28 cellular contexts compared by ENCODE assay signal in the genomic region with DNA sequence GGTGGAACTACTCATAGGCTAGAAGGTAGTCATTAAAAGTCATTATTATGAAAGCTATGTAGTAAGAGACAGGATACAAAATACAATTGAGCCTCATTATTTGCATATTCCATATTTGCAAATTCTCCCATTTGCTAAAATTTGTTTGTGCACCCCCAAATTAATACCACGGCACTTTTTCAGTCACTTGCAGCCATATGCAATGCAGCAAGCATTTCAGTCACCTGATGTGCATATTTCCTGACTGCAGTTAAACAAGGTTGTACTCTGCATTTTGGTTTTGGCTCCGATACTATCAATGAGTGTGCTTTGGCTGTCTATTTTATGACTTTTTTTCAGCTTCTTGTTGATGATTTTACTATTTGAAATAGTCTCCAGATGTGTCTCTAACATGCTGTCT.
"Had no signal": no experiment of that assay in that cellular context is flagged by ENCODE, and none has a peak within 500 bp of the region (broad histone marks: within the 10 kb centered on the region; RNA-seq: fewer than 3 reads in every experiment).

No MANE protein-coding gene starts in this region.

- ATAC-seq: activated CD4-positive, alpha-beta T cell treated with anti-CD3 and anti-CD28 coated beads for 36 hours; activated CD8-positive, alpha-beta memory T cell treated with anti-CD3 and anti-CD28 coated beads, Interleukin-2, amount 10 ng/mL, durations not matched to agents 7 days and 5 days; activated CD8-positive, alpha-beta T cell treated with anti-CD3 and anti-CD28 coated beads, Interleukin-2, amount 10 ng/mL, durations not matched to agents 7 days and 5 days; activated naive CD8-positive, alpha-beta T cell treated with anti-CD3 and anti-CD28 coated beads, Interleukin-2, amount 50 U/mL, for 24 hours; esophagus mucosa; foreskin keratinocyte; gastrocnemius medialis; heart left ventricle had no signal

- H3K27ac ChIP-seq: adrenal gland, ascending aorta, brain microvascular endothelial cell, coronary artery, dorsolateral prefrontal cortex, foreskin keratinocyte, gastrocnemius medialis, heart left ventricle had no signal

- DNase-seq: activated CD4-positive, alpha-beta memory T cell treated with anti-CD3 and anti-CD28 coated beads for 36 hours; activated CD4-positive, alpha-beta T cell treated with anti-CD3 and anti-CD28 coated beads for 36 hours; activated CD4-positive, alpha-beta T cell treated with anti-CD3 and anti-CD28 coated beads, Interleukin-2, amount 10 ng/mL, durations not matched to agents 24 days and 14 days; activated CD4-positive, CD25-positive, alpha-beta regulatory T cell; activated CD4-positive, CD25-positive, alpha-beta regulatory T cell treated with anti-CD3 and anti-CD28 coated beads, Interleukin-2, amount 50 U/mL, for 72 hours; activated CD8-positive, alpha-beta memory T cell treated with anti-CD3 and anti-CD28 coated beads, Interleukin-2, amount 10 ng/mL, durations not matched to agents 7 days and 5 days; activated CD8-positive, alpha-beta memory T cell treated with anti-CD3 and anti-CD28 coated beads, Interleukin-2, amount 50 U/mL, for 4 hours; activated CD8-positive, alpha-beta T cell treated with anti-CD3 and anti-CD28 coated beads, Interleukin-2, amount 10 ng/mL, durations not matched to agents 7 days and 5 days; activated effector memory CD4-positive, alpha-beta T cell treated with anti-CD3 and anti-CD28 coated beads, Interleukin-2, amount 50 U/mL, for 16 hours; activated naive CD4-positive, alpha-beta T cell treated with anti-CD3 and anti-CD28 coated beads for 36 hours; activated naive CD8-positive, alpha-beta T cell treated with anti-CD3 and anti-CD28 coated beads for 36 hours; activated naive CD8-positive, alpha-beta T cell treated with anti-CD3 and anti-CD28 coated beads, Interleukin-2, amount 50 U/mL, for 24 hours; activated T-cell treated with anti-CD3 and anti-CD28 coated beads, Interleukin-2, amount 50 U/mL, for 1 hour; activated T-cell treated with anti-CD3 and anti-CD28 coated beads, Interleukin-2, amount 50 U/mL, for 48 hours; adrenal gland; brain microvascular endothelial cell; dorsolateral prefrontal cortex; effector memory CD4-positive, alpha-beta T cell; endodermal cell; foreskin keratinocyte; gastrocnemius medialis; glutamatergic neuron; heart left ventricle; T-helper 2 cell had no signal

- H3K36me3 ChIP-seq: adrenal gland, ascending aorta, brain microvascular endothelial cell, gastrocnemius medialis, heart left ventricle had no signal

- H3K4me3 ChIP-seq: adrenal gland, ascending aorta, coronary artery, dorsolateral prefrontal cortex, gastrocnemius medialis, heart left ventricle had no signal

- H3K27me3 ChIP-seq: adrenal gland, ascending aorta, brain microvascular endothelial cell, dorsolateral prefrontal cortex, gastrocnemius medialis, heart left ventricle had no signal

- FAIRE-seq: bronchial epithelial cell had no signal

- H3K4me1 ChIP-seq: adrenal gland, ascending aorta, foreskin keratinocyte, gastrocnemius medialis, heart left ventricle had no signal

- H3K9me3 ChIP-seq: adrenal gland, ascending aorta, gastrocnemius medialis had no signal
